In the genomic region with DNA sequence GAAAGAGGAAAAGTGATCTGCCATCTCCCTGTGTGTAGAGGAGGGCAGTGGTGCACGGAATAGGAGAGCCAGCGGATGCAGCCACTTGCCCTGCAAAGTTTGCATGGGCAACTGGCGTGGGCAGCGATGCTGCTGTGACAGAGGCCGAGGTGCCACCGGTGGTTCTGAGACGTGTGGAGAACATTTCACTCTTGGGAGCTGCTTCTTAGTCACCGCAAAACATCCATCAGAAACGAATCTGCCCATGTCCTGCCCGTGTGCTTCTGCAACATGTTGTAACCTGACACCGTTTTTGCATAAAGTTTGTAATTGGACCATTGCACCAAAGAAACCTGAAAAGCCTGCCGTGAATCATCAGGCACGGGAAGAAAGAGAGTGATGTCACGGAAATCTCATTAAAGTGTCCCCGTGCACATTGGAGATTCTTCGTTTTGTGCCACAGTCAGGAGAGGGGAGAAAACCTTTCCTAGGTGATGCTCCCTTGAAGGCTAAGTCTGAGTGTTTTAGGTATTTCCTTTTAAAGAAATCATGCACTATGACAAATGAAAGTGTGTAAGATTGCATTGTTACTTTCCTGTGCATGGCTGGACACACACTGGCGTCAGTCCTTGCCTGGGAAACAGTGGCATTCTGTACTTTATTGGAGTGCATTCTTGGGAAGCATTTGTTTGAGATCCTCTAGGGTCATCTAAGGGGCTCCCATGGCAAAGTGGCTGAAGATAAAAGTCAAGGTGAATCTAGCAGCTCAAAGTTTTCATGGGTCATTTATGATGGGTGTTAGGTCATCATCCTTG, we compare ENCODE assay signal across 7 cellular contexts.
A peak's percentile ranks its signal among the peaks of the same experiment; 100 is the strongest.
DNase-seq lines count a peak whose midpoint lies in the region; ATAC-seq, FAIRE-seq and TF ChIP-seq lines count a peak whose summit lies in the region.

No MANE protein-coding gene starts in this region.

- H2AFZ ChIP-seq in PC-3 (ENCODE audit: low read length) = 0 out of 2 replicates have a peak overlapping the region, but pooled peaks have one; percentile 38
- no peak overlapping the region for H2AFZ ChIP-seq in neuron (ENCODE audit: low read depth, low read length)

- TF ChIP-seq CTCF in PC-3 (conservative IDR thresholded peaks at IDR 0.05; ENCODE audit: low read depth, low read length) = no peak

- TF ChIP-seq POLR2A in GM12891 (IDR thresholded peaks at IDR 0.05; ENCODE audit: low read depth, low read length) = no peak

- H3K9me2 ChIP-seq in PC-3 (replicated peaks; ENCODE audit: low read length) = no peaks in the 10 kb centered on the region

- H3K9me3 ChIP-seq in PC-3 (ENCODE audit: low read length) (no peaks in the 10 kb centered on the region), esophagus (ENCODE audit: control insufficient read depth in 2 of 2, insufficient read depth in 1 of 2, low read depth in 1 of 2, low read length in 1 of 2) (peaks cover 0 to 3% of the 10 kb centered on the region in 2 donors), neuron (ENCODE audit: low read length) (no peaks in the 10 kb centered on the region)

- no peaks in the 10 kb centered on the region for H3F3A ChIP-seq in PC-3 (ENCODE audit: low read length, unreplicated experiment)

- H3K27ac ChIP-seq in PC-3 (ENCODE audit: low read length) (peak overlapping the region; percentile 79), esophagus (ENCODE audit: low read depth in 2 of 2, low read length in 1 of 2) (peak overlapping the region; percentile 79 to 90)

- H4K20me1 ChIP-seq in PC-3 (ENCODE audit: low read length) = no peaks in the 10 kb centered on the region

- intact Hi-C loops in PC-3 (cut with micrococcal nuclease) = loop anchor here (1.0 kb wide), 1 partner anchor 13 kb away; no protein-coding TSS in a partner anchor

- H3K27me3 ChIP-seq in PC-3 (ENCODE audit: low read length) (no peaks in the 10 kb centered on the region), esophagus (ENCODE audit: control insufficient read depth in 1 of 2, insufficient read depth in 2 of 2, low read length in 2 of 2) (no peaks in the 10 kb centered on the region), neuron (ENCODE audit: insufficient read depth, low read length) (no peaks in the 10 kb centered on the region)

- WGBS in esophagus, 2 donors = 14 to 15% methylated on average over 17 of the region's 17 CpGs

- peak; percentile 76 for ATAC-seq in PC-3

- CTCF ChIA-PET in PC-3 (lab: Charles Lee) = no interaction called here

- peak; percentile 40 for FAIRE-seq in GM12891 (lab: Jason Lieb, UNC)

- no TSS peak for BruUV-seq in PC-3 (replicated peaks; lab: Mats Ljungman, UMichigan)

- H3K36me3 ChIP-seq in PC-3 (ENCODE audit: low read depth, low read length) (no peaks in the 10 kb centered on the region), esophagus (ENCODE audit: control insufficient read depth in 2 of 2, insufficient read depth in 2 of 2, low read length in 1 of 2) (no peaks in the 10 kb centered on the region), neuron (ENCODE audit: insufficient read depth, low read length) (no peaks in the 10 kb centered on the region)

- H3K79me2 ChIP-seq in PC-3 (ENCODE audit: low read length) = no peaks in the 10 kb centered on the region

- POLR2A ChIA-PET in PC-3 (lab: Charles Lee; ENCODE audit: unreplicated experiment) = no interaction called here

- peak overlapping the region; percentile 14; the same call in 1 of the 2 replicates for H3K9ac ChIP-seq in PC-3 (ENCODE audit: low read length)

- H3K4me3 ChIP-seq in PC-3 (ENCODE audit: low read length) (peak overlapping the region; percentile 45), esophagus (ENCODE audit: low read depth in 1 of 2, low read length in 2 of 2) (no peak overlapping the region), neuron (ENCODE audit: low read length) (peak overlapping the region; percentile 42)

- peaks cover 37% of the 10 kb centered on the region for H3K4me1 ChIP-seq in PC-3 (ENCODE audit: insufficient read depth, low read length)
- peaks cover 4 to 5% of the 10 kb centered on the region in 2 donors for H3K4me1 ChIP-seq in esophagus (ENCODE audit: control insufficient read depth in 2 of 2, insufficient read depth in 2 of 2, low read length in 1 of 2)
- H3K4me1 ChIP-seq in neuron (ENCODE audit: insufficient read depth, low read length) = peaks cover 28% of the 10 kb centered on the region

- H3K4me2 ChIP-seq in PC-3 (ENCODE audit: low read length) = peak overlapping the region; percentile 79

- DNase-seq in GM12891 (ENCODE audit: insufficient read length, low spot score) (no peak), HPDE6-E6E7 (ENCODE audit: extremely low spot score) (peak; percentile 49), PC-3 (peak; percentile 86), SKM-1 (lab: John Stamatoyannopoulos, UW; ENCODE audit: unreplicated experiment) (no peak)
- DNase-seq in activated T-cell treated with anti-CD3 and anti-CD28 coated beads, Interleukin-2, amount 50 U/mL, for 48 hours = no peak

TF ChIP-seq in GM12891, 5 proteins besides CTCF, POLR2A, EP300 and RAD21:
- TF ChIP-seq PAX5 (IDR thresholded peaks at IDR 0.05; ENCODE audit: insufficient read depth, low read length, severe bottlenecking) (no peak), TAF1 (IDR thresholded peaks at IDR 0.05; ENCODE audit: low read depth, low read length) (no peak), POU2F2 (IDR thresholded peaks at IDR 0.05; ENCODE audit: low read depth, low read length) (no peak), SPI1 (IDR thresholded peaks at IDR 0.05; ENCODE audit: low read depth, low read length) (no peak), POLR2AphosphoS5 (IDR thresholded peaks at IDR 0.05; ENCODE audit: low read depth, low read length) (no peak)

Comparison
In these comparisons a context has a peak if more than half of its experiments do, and no peak if none do; other contexts are left out.
1. DNase-seq: peak in HPDE6-E6E7 (single experiment) and PC-3 (single experiment); none in GM12891 (single experiment), SKM-1 (single experiment) and activated T-cell treated with anti-CD3 and anti-CD28 coated beads, Interleukin-2, amount 50 U/mL, for 48 hours (0 of 2).
2. H3K4me3 ChIP-seq: peak in PC-3 (single experiment) and neuron (single experiment); none in esophagus (0 of 2).